In the genomic region with DNA sequence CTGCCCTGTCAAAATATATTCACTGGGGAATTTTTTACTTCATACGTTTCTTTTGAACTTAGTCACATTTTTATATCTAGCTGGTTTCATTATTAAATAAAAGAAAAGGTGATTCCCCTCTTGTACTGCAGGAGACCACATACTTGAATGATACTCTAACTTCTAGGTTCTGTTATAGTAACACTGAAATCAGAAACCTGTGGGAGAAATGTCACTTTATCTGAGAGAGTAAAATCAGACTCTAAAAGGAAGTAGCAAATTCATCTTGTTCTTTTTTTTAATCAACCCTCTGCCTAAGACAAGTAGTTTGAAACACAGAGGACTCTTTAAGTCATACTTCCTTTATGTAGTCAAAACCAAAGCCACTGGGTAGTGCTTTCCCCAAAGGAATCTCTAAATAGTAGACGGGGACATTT, we compare ENCODE assay signal across 8 cellular contexts. TPM values are rescaled to one million over a fixed set of nuclear protein-coding genes. Genes with fewer than 3 reads are reported as not detected.
A peak's percentile ranks its signal among the peaks of the same experiment; 100 is the strongest.
DNase-seq lines count a peak whose midpoint lies in the region; ATAC-seq and TF ChIP-seq lines count a peak whose summit lies in the region.

No MANE protein-coding gene starts in this region.

- no peak for TF ChIP-seq CTCF in omental fat pad (IDR thresholded peaks at IDR 0.05)

- peaks cover 21% of the 10 kb centered on the region for H3K36me3 ChIP-seq in ACC112 (ENCODE audit: insufficient read depth, low read length)

- H3K9me3 Mint-ChIP-seq in activated naive CD8-positive, alpha-beta T cell treated with anti-CD3 and anti-CD28 coated beads for 36 hours: peaks cover 1% of the 10 kb centered on the region

- peaks cover 35% of the 10 kb centered on the region for H3K79me2 ChIP-seq in ACC112 (ENCODE audit: control insufficient read depth, insufficient read depth, low read length, unreplicated experiment)

- no peak for DNase-seq in activated naive CD8-positive, alpha-beta T cell treated with anti-CD3 and anti-CD28 coated beads for 36 hours
- DNase-seq in omental fat pad (ENCODE audit: low spot score): no peak
- DNase-seq in AG08396 (ENCODE audit: low spot score): no peak
- no peak for DNase-seq in NCI-H1105 (lab: John Stamatoyannopoulos, UW)
- DNase-seq in HCEC 1CT: no peak

- H3K27me3 Mint-ChIP-seq in activated naive CD8-positive, alpha-beta T cell treated with anti-CD3 and anti-CD28 coated beads for 36 hours: peaks cover 45% of the 10 kb centered on the region

- peak overlapping the region; percentile 39 for H3K4me3 ChIP-seq in ACC112 (ENCODE audit: low read depth, low read length)

- H3K4me1 ChIP-seq in ACC112 (ENCODE audit: control insufficient read depth, insufficient read depth, low read length, unreplicated experiment): peaks cover 63% of the 10 kb centered on the region

- peak overlapping the region; percentile 87 for H3K27ac ChIP-seq in ACC112 (ENCODE audit: low read depth, low read length)

- peaks cover 83% of the 10 kb centered on the region for H3K36me3 Mint-ChIP-seq in activated naive CD8-positive, alpha-beta T cell treated with anti-CD3 and anti-CD28 coated beads for 36 hours

- H3K4me3 Mint-ChIP-seq in activated naive CD8-positive, alpha-beta T cell treated with anti-CD3 and anti-CD28 coated beads for 36 hours: peak overlapping the region; percentile 83

- ATAC-seq in GM19397 (IDR thresholded peaks at IDR 0.05; ENCODE audit: unreplicated experiment) (peak; percentile 22), HG03354 (IDR thresholded peaks at IDR 0.05; ENCODE audit: poor library complexity, severe bottlenecking, unreplicated experiment) (peak; percentile 46), omental fat pad (ENCODE audit: low FRiP score) (no peak)

- no peak overlapping the region for H2AFZ ChIP-seq in ACC112 (ENCODE audit: low read length, unreplicated experiment)

- H3K4me1 Mint-ChIP-seq in activated naive CD8-positive, alpha-beta T cell treated with anti-CD3 and anti-CD28 coated beads for 36 hours: peaks cover 77% of the 10 kb centered on the region

- peak overlapping the region; percentile 98 for H3K27ac Mint-ChIP-seq in activated naive CD8-positive, alpha-beta T cell treated with anti-CD3 and anti-CD28 coated beads for 36 hours

- no peaks in the 10 kb centered on the region for H3K27me3 ChIP-seq in ACC112 (ENCODE audit: insufficient read depth, low read length)

RNA-seq across cellular contexts. Expression of a gene that starts 34.4 kb away (rescaled TPM):
- 10 to 100 TPM; 86.1 to 86.2 TPM for total RNA-seq in activated naive CD8-positive, alpha-beta T cell treated with anti-CD3 and anti-CD28 coated beads for 36 hours
- total RNA-seq in omental fat pad: 10 to 100 TPM; 14.2 to 18.6 (median 14.9) TPM

Comparison
In these comparisons a context has a peak if more than half of its experiments do, and no peak if none do; other contexts are left out.
1. RNA of a gene that starts 34.4 kb away (total RNA-seq): 86.1 to 86.2 TPM in activated naive CD8-positive, alpha-beta T cell treated with anti-CD3 and anti-CD28 coated beads for 36 hours; 14.2 to 18.6 TPM in omental fat pad; every median in the first group is over 4 times any median in the second.